Comparison of ENCODE assay signal across 18 cellular contexts in the genomic region with DNA sequence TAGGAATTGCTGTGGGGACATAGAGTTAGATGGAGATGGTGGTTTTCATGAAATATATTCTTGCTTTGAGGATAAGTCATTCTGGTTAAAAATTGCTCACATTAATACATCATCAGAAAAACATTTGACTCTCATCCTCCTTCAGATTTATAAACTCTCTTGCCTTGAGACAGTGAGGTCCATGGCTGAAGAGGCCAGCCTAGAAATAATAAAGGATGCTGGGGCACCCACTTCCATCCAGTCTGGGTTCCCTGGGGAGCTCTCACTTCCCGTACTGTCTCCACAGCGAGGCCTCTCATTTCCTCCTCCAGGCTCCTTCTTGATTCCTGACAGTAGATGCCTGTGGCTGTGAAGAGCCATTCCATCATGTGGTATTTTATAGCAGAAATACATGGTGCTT.
DNase-seq lines count a peak whose midpoint lies in the region; ATAC-seq and TF ChIP-seq lines count a peak whose summit lies in the region.
"Had no signal": no experiment of that assay in that cellular context is flagged by ENCODE, and none has a peak within 500 bp of the region (broad histone marks: within the 10 kb centered on the region; RNA-seq: fewer than 3 reads in every experiment).

No MANE protein-coding gene starts in this region.

- H3K36me3 ChIP-seq in prostate gland = no peaks in the 10 kb centered on the region
- H3K36me3 ChIP-seq: right lobe of liver, upper lobe of left lung had no signal

- H3K4me1 ChIP-seq in prostate gland (replicated peaks) = no peaks in the 10 kb centered on the region
- H3K4me1 ChIP-seq: parathyroid adenoma, right lobe of liver had no signal

- H3K27me3 Mint-ChIP-seq in HFFc6 (ENCODE audit: insufficient read depth) (no peaks in the 10 kb centered on the region), nephron (ENCODE audit: low read depth) (no peaks in the 10 kb centered on the region)
- H3K27me3 Mint-ChIP-seq: IgD-negative memory B cell had no signal

- H3K36me3 Mint-ChIP-seq in HFFc6 (ENCODE audit: low read depth) = no peaks in the 10 kb centered on the region
- no peaks in the 10 kb centered on the region for H3K36me3 Mint-ChIP-seq in nephron (ENCODE audit: low read depth)
- H3K36me3 Mint-ChIP-seq: IgD-negative memory B cell, naive B cell had no signal

- no peak for TF ChIP-seq CTCF in AG10803 (conservative IDR thresholded peaks at IDR 0.05; ENCODE audit: low read length)
- TF ChIP-seq CTCF in HFFc6 (IDR thresholded peaks at IDR 0.05) = no peak
- TF ChIP-seq CTCF in coronary artery (IDR thresholded peaks at IDR 0.05) = no peak
- no peak for TF ChIP-seq CTCF in nephron (IDR thresholded peaks at IDR 0.05; ENCODE audit: unreplicated experiment in 3 of 3)
- TF ChIP-seq CTCF in prostate gland (IDR thresholded peaks at IDR 0.05) = no peak

- H3K4me3 Mint-ChIP-seq in HFFc6 (no peak overlapping the region; the same call in 1 of the 2 replicates), nephron (no peak overlapping the region)
- H3K4me3 Mint-ChIP-seq: activated CD8-positive, alpha-beta T cell treated with anti-CD3 and anti-CD28 coated beads for 36 hours; central memory CD8-positive, alpha-beta T cell; IgD-negative memory B cell; naive B cell; T-helper 2 cell treated with Interferon-gamma antibody and Interleukin-4, amounts not matched to agents 5 μg/mL and 100 μg/mL, for 36 hours had no signal

- peak; percentile 72 for DNase-seq in AG10803 (ENCODE audit: low read depth)
- DNase-seq in HFFc6 = no peak
- no peak for DNase-seq in coronary artery (ENCODE audit: low spot score)
- DNase-seq in prostate gland (ENCODE audit: low spot score) = no peak
- DNase-seq in NCI-H510A (lab: John Stamatoyannopoulos, UW) = no peak
- DNase-seq in sciatic nerve (ENCODE audit: low spot score) = no peak
- DNase-seq: activated CD8-positive, alpha-beta T cell treated with anti-CD3 and anti-CD28 coated beads for 36 hours; activated gamma-delta T cell; naive B cell; NCI-H524 treated with DMSO at 0.1 percent for 48 hours; right lobe of liver; upper lobe of left lung had no signal

- H3K9me3 Mint-ChIP-seq in HFFc6 = no peaks in the 10 kb centered on the region
- H3K9me3 Mint-ChIP-seq in nephron = no peaks in the 10 kb centered on the region
- H3K9me3 Mint-ChIP-seq: activated CD8-positive, alpha-beta T cell treated with anti-CD3 and anti-CD28 coated beads for 36 hours; central memory CD8-positive, alpha-beta T cell; IgD-negative memory B cell; naive B cell; T-helper 2 cell treated with Interferon-gamma antibody and Interleukin-4, amounts not matched to agents 5 μg/mL and 100 μg/mL, for 36 hours had no signal

- H3K27ac Mint-ChIP-seq in HFFc6 (peak overlapping the region; percentile 49; the same call in 1 of the 2 replicates), nephron (peak overlapping the region in 2 of 3 experiments; percentile 6 to 27)
- H3K27ac Mint-ChIP-seq: activated CD8-positive, alpha-beta T cell treated with anti-CD3 and anti-CD28 coated beads for 36 hours; IgD-negative memory B cell; naive B cell; T-helper 2 cell treated with Interferon-gamma antibody and Interleukin-4, amounts not matched to agents 5 μg/mL and 100 μg/mL, for 36 hours had no signal

- H3K4me1 Mint-ChIP-seq in HFFc6 (ENCODE audit: low read depth) = peaks cover 55% of the 10 kb centered on the region
- peaks cover 50% of the 10 kb centered on the region for H3K4me1 Mint-ChIP-seq in nephron
- H3K4me1 Mint-ChIP-seq: central memory CD8-positive, alpha-beta T cell; IgD-negative memory B cell; naive B cell had no signal

- intact Hi-C loops in prostate gland (cut with DNase I) (loop anchor here (10.0 kb wide), 1 partner anchor 54 kb away; no protein-coding TSS in a partner anchor), sciatic nerve (cut with DNase I) (no loop called here)

- no peaks in the 10 kb centered on the region for H3K9me3 ChIP-seq in prostate gland
- H3K9me3 ChIP-seq: right lobe of liver, upper lobe of left lung had no signal

- H3K4me3 ChIP-seq in AG10803 (ENCODE audit: low read length) = no peak overlapping the region
- H3K4me3 ChIP-seq in coronary artery = no peak overlapping the region
- H3K4me3 ChIP-seq in prostate gland = no peak overlapping the region
- H3K4me3 ChIP-seq: right lobe of liver, upper lobe of left lung had no signal

- H3K27ac ChIP-seq in coronary artery = peak overlapping the region; percentile 48 to 58
- no peak overlapping the region for H3K27ac ChIP-seq in prostate gland
- H3K27ac ChIP-seq: parathyroid adenoma, right lobe of liver had no signal

- TF ChIP-seq POLR2A in prostate gland (IDR thresholded peaks at IDR 0.05) = no peak

- 86% methylated on average over 2 of the region's 2 CpGs for WGBS in prostate gland

- no peak for ATAC-seq in HG02798 (IDR thresholded peaks at IDR 0.05; ENCODE audit: poor library complexity, unreplicated experiment)
- no peak for ATAC-seq in sciatic nerve
- ATAC-seq: activated CD8-positive, alpha-beta T cell treated with anti-CD3 and anti-CD28 coated beads for 36 hours had no signal

- no peaks in the 10 kb centered on the region for H3K27me3 ChIP-seq in prostate gland (replicated peaks; ENCODE audit: insufficient read depth)
- H3K27me3 ChIP-seq: right lobe of liver, upper lobe of left lung had no signal

Comparison
In these comparisons a context has a peak if more than half of its experiments do, and no peak if none do; other contexts are left out.
1. H3K27ac ChIP-seq: peak in coronary artery (2 of 2); none in prostate gland (0 of 2).